Comparison of ENCODE assay signal across 8 cellular contexts in the genomic region with DNA sequence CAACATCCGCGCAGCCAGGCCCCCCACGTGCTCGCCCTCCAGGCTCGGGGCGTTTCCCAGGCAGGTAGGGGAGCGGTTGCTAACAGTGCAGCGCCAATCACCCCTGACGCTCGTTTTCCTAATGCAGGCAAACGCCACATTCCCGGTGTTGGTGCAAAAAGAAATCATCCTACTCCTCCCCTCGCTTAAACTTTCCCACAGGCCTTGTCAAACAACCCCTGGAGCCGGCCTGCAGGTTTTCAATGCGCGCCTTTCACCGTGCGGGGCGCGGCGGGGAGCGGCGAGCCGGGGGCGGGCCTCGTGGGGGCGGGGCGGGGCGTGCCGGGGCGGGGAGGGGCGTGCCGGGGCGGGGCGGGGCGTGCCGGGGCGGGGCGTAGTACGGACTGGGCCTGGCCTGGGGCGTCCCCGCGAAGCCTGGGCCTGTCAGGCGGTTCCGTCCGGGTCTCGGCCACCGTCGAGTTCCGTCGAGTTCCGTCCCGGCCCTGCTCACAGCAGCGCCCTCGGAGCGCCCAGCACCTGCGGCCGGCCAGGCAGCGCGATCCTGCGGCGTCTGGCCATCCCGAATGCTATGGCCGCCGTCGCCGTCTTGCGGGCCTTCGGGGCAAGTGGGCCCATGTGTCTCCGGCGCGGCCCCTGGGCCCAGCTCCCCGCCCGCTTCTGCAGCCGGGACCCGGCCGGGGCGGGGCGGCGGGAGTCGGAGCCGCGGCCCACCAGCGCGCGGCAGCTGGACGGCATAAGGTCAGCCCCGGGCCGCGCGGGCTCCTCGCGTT.
DNase-seq lines count a peak whose midpoint lies in the region; ATAC-seq lines count a peak whose summit lies in the region.

A gene with protein sequence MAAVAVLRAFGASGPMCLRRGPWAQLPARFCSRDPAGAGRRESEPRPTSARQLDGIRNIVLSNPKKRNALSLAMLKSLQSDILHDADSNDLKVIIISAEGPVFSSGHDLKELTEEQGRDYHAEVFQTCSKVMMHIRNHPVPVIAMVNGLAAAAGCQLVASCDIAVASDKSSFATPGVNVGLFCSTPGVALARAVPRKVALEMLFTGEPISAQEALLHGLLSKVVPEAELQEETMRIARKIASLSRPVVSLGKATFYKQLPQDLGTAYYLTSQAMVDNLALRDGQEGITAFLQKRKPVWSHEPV (plus strand): TSS at position 374 of the 770 bp plus-strand sequence. CDS start 195 bp downstream, at position 569.

- in situ Hi-C loops in T47D (cut with HindIII; ENCODE audit: low pct_unique_long_range_greater_than_20kb, low sequenced_read_pairs), result no loop called here

- DNase-seq in NCI-H748 (lab: John Stamatoyannopoulos, UW; ENCODE audit: unreplicated experiment), result peak; percentile 67
- no peak for DNase-seq in NCI-H748 treated with DMSO at 0.1 percent for 48 hours (lab: John Stamatoyannopoulos, UW)
- peak; percentile 4 to 38 (median 23) for DNase-seq in T-helper 2 cell
- peak; percentile 86 to 92 for DNase-seq in T47D (ENCODE audit: low read depth in 1 of 2, low spot score in 1 of 2)
- peak; percentile 92 for DNase-seq in iPS-NIHi11 (ENCODE audit: low spot score)
- peak; percentile 59 for DNase-seq in stimulated activated CD4-positive, alpha-beta T cell treated with anti-CD3 and anti-CD28 coated beads, Interleukin-15, amount 100 ng/mL, for 24 hours
- no peak for DNase-seq in NOMO-1 treated with dmso at 0.1 percent for 144 hours (lab: John Stamatoyannopoulos, UW; ENCODE audit: unreplicated experiment)

- peak; percentile 42 for ATAC-seq in HG03060 (IDR thresholded peaks at IDR 0.05; ENCODE audit: low read depth, unreplicated experiment)

Comparison
In these comparisons a context has a peak if more than half of its experiments do, and no peak if none do; other contexts are left out.
1. DNase-seq: peak in NCI-H748 (single experiment), T-helper 2 cell (5 of 5), T47D (2 of 2), iPS-NIHi11 (single experiment) and stimulated activated CD4-positive, alpha-beta T cell treated with anti-CD3 and anti-CD28 coated beads, Interleukin-15, amount 100 ng/mL, for 24 hours (single experiment); none in NCI-H748 treated with DMSO at 0.1 percent for 48 hours (single experiment) and NOMO-1 treated with dmso at 0.1 percent for 144 hours (single experiment).